9 cellular contexts compared by ENCODE assay signal in genomic region chr5:132459983-132460834, GRCh38. TPM values are rescaled to one million over a fixed set of nuclear protein-coding genes. Genes with fewer than 3 reads are reported as not detected.
A peak's percentile ranks its signal among the peaks of the same experiment; 100 is the strongest.
DNase-seq lines count a peak whose midpoint lies in the region; ATAC-seq and TF ChIP-seq lines count a peak whose summit lies in the region.
"Had no signal": no experiment of that assay in that cellular context is flagged by ENCODE, and none has a peak within 500 bp of the region (broad histone marks: within the 10 kb centered on the region; RNA-seq: fewer than 3 reads in every experiment).

No MANE protein-coding gene starts in this region.

- no peaks in the 10 kb centered on the region for H3K27me3 Mint-ChIP-seq in chondrocyte (ENCODE audit: low read depth)

- H3K4me3 ChIP-seq in lower leg skin (ENCODE audit: low read depth, poor library complexity, severe bottlenecking) = no peak overlapping the region

- peaks cover 68% of the 10 kb centered on the region for H3K4me1 Mint-ChIP-seq in chondrocyte (ENCODE audit: low read depth)

- peak; percentile 38 for TF ChIP-seq CTCF in chondrocyte (IDR thresholded peaks at IDR 0.05)
- TF ChIP-seq CTCF in lower leg skin (IDR thresholded peaks at IDR 0.05) = no peak

- H3K27ac Mint-ChIP-seq in chondrocyte (ENCODE audit: unreplicated experiment) = peak overlapping the region; percentile 98

- ATAC-seq in HG03378 (IDR thresholded peaks at IDR 0.05; ENCODE audit: unreplicated experiment) = no peak
- ATAC-seq: Panc1 had no signal

- no peak for TF ChIP-seq POLR2A in lower leg skin (IDR thresholded peaks at IDR 0.05)

- 83 to 85% methylated on average over 8 of the region's 8 CpGs for WGBS in lower leg skin, 2 donors

- DNase-seq in DMS53 (lab: John Stamatoyannopoulos, UW) (peak; percentile 34), DMS53 treated with DMSO at 0.1 percent for 48 hours (lab: John Stamatoyannopoulos, UW; ENCODE audit: unreplicated experiment) (no peak), NCI-H69 (lab: John Stamatoyannopoulos, UW) (peak; percentile 84), chondrocyte (ENCODE audit: low spot score) (no peak), posterior vena cava (ENCODE audit: low spot score) (peak; percentile 32), HK-2 (ENCODE audit: unreplicated experiment) (no peak), lower leg skin (ENCODE audit: low spot score in 2 of 2) (no peak)

- peaks cover 5% of the 10 kb centered on the region for H3K36me3 Mint-ChIP-seq in chondrocyte (ENCODE audit: low read depth)

- no peaks in the 10 kb centered on the region for H3K9me3 Mint-ChIP-seq in chondrocyte (ENCODE audit: low read depth)

- no peak overlapping the region for H3K4me3 Mint-ChIP-seq in chondrocyte (ENCODE audit: unreplicated experiment)

- intact Hi-C loops in posterior vena cava (cut with DNase I) = no loop called here
- intact Hi-C loops in lower leg skin (cut with DNase I; ENCODE audit: low total_unique reads) = no loop called here

RNA-seq across cellular contexts. Expression of gene IRF1, which starts 30.4 kb away (rescaled TPM):
- total RNA-seq in chondrocyte = 10.8 to 17.8 TPM (median 16.3 TPM) in 3 replicates
- total RNA-seq in posterior vena cava = 10 to 100 TPM; 18.7 to 20.5 TPM
- 10 to 100 TPM in 3 of 4 donors, 1 to 10 TPM in 1; 9.6 to 15.0 (median 14.5) TPM for total RNA-seq in lower leg skin

Comparison
In these comparisons a context has a peak if more than half of its experiments do, and no peak if none do; other contexts are left out.
1. DNase-seq: peak in DMS53 (single experiment), NCI-H69 (single experiment) and posterior vena cava (single experiment); none in DMS53 treated with DMSO at 0.1 percent for 48 hours (single experiment), chondrocyte (single experiment), HK-2 (single experiment) and lower leg skin (0 of 2).